Comparison of ENCODE assay signal across 23 cellular contexts in the genomic region with DNA sequence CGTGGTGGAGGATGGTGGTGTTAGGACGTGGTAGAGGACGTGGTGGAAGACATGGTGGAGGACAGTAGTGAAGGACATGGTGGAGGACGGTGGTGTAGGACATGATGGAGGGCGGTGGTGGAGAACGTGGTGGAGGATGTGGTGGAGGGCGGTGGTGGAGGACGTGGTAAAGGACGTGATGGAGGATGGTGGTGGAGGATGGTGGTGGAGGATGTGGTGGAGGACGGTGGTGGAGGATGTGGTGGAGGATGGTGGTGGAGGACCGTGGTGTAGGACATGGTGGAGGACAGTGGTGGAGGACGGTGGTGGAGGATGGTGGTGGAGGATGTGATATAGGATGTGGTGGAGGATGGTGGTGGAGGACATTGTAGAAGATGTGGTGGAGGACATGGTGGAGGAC.
DNase-seq lines count a peak whose midpoint lies in the region; ATAC-seq, FAIRE-seq and TF ChIP-seq lines count a peak whose summit lies in the region.
"Had no signal": no experiment of that assay in that cellular context is flagged by ENCODE, and none has a peak within 500 bp of the region (broad histone marks: within the 10 kb centered on the region; RNA-seq: fewer than 3 reads in every experiment).

No MANE protein-coding gene starts in this region.

- H2BK5ac ChIP-seq in neuronal stem cell (ENCODE audit: low read length), result no peak overlapping the region

- H3K27me3 ChIP-seq in bronchial epithelial cell (ENCODE audit: control insufficient read depth, insufficient read depth, low read length), result no peaks in the 10 kb centered on the region
- H3K27me3 ChIP-seq in neuronal stem cell (ENCODE audit: control insufficient read depth in 3 of 3, insufficient read depth in 3 of 3, low read depth in 1 of 3, low read length in 3 of 3), result no peaks in the 10 kb centered on the region
- H3K27me3 ChIP-seq: BLaER1 had no signal

- 100% methylated on average over 4 of the region's 12 CpGs; no CpG with 5 or more reads in 1 of the 2 donors for WGBS in neuronal stem cell (ENCODE audit: extremely low coverage in 2 of 2, insufficient read length in 2 of 2, insufficient replicate concordance in 1 of 2), 2 donors

- H3K9me3 ChIP-seq in neuronal stem cell (replicated peaks in 1 of 2; ENCODE audit: control insufficient read depth in 2 of 2, insufficient read depth in 1 of 2, low read depth in 1 of 2, low read length in 2 of 2), result peaks cover 16 to 21% of the 10 kb centered on the region in 2 donors
- H3K9me3 ChIP-seq: BLaER1, Caco-2, HAP-1 had no signal

- peaks cover 0 to 7% of the 10 kb centered on the region in 2 donors for H3K4me1 ChIP-seq in neuronal stem cell (ENCODE audit: control insufficient read depth in 2 of 2, insufficient read depth in 1 of 2, low read depth in 1 of 2, low read length in 2 of 2)
- H3K4me1 ChIP-seq: BLaER1, Caco-2, HAP-1 had no signal

- H2AK5ac ChIP-seq in neuronal stem cell (ENCODE audit: low read depth, low read length), result no peak overlapping the region

- H3K9ac ChIP-seq in neuronal stem cell (ENCODE audit: low read depth, low read length, poor library complexity), result peak overlapping the region; percentile 47
- H3K9ac ChIP-seq: BLaER1, GM23248 had no signal

- DNase-seq in stimulated activated naive CD8-positive, alpha-beta T cell treated with anti-CD3 and anti-CD28 coated beads, Interleukin-15, amount 100 ng/mL, for 72 hours, result no peak
- no peak for DNase-seq in stimulated activated naive CD8-positive, alpha-beta T cell treated with anti-CD3 and anti-CD28 coated beads, Interleukin-15, Interleukin-2, amounts not matched to agents 100 U/mL and 50 U/mL, for 24 hours
- DNase-seq in bronchial epithelial cell (ENCODE audit: low read depth) (no peak), neuronal stem cell (ENCODE audit: low spot score) (no peak)
- no peak for DNase-seq in stimulated activated CD4-positive, alpha-beta T cell treated with anti-CD3 and anti-CD28 coated beads, Interleukin-1b, Interleukin-23, amount 100 ng/mL, for 48 hours
- DNase-seq: Caco-2; CD8-positive, alpha-beta T cell; DMS153; EL; GDM1; GM23248; HFFc6 had no signal

- no peak overlapping the region for H3K27ac Mint-ChIP-seq in stimulated activated naive CD8-positive, alpha-beta T cell treated with anti-CD3 and anti-CD28 coated beads, Interleukin-15, amount 100 ng/mL, for 72 hours
- H3K27ac Mint-ChIP-seq: B cell; CD4-positive, CD25-positive, alpha-beta regulatory T cell; CD8-positive, alpha-beta T cell; HFFc6 had no signal

- ATAC-seq in stimulated activated naive CD8-positive, alpha-beta T cell treated with anti-CD3 and anti-CD28 coated beads, Interleukin-15, amount 100 ng/mL, for 72 hours, result peak; percentile 13
- ATAC-seq in stimulated activated naive CD8-positive, alpha-beta T cell treated with anti-CD3 and anti-CD28 coated beads, Interleukin-15, Interleukin-2, amounts not matched to agents 100 U/mL and 50 U/mL, for 24 hours, result no peak
- no peak for ATAC-seq in GM19328 (IDR thresholded peaks at IDR 0.05; ENCODE audit: unreplicated experiment)
- ATAC-seq in HG03108 (IDR thresholded peaks at IDR 0.05; ENCODE audit: unreplicated experiment), result no peak
- ATAC-seq: CD8-positive, alpha-beta T cell; GM12878 had no signal

- no peak overlapping the region for H2BK120ac ChIP-seq in neuronal stem cell (ENCODE audit: low read depth, low read length)

- H3K27ac ChIP-seq in neuronal stem cell (replicated peaks; ENCODE audit: low read length), result no peak overlapping the region
- H3K27ac ChIP-seq: 22Rv1, BLaER1, C4-2B, GM23248 had no signal

- H3K36me3 ChIP-seq in bronchial epithelial cell (ENCODE audit: control insufficient read depth, insufficient read depth, low read length), result no peaks in the 10 kb centered on the region
- peaks cover 23 to 85% of the 10 kb centered on the region in 2 donors for H3K36me3 ChIP-seq in neuronal stem cell (replicated peaks in 1 of 2; ENCODE audit: control insufficient read depth in 2 of 2, insufficient read depth in 2 of 2, low read length in 2 of 2)
- H3K36me3 ChIP-seq: BLaER1, HAP-1 had no signal

- no peaks in the 10 kb centered on the region for H3K9me3 Mint-ChIP-seq in stimulated activated naive CD8-positive, alpha-beta T cell treated with anti-CD3 and anti-CD28 coated beads, Interleukin-15, amount 100 ng/mL, for 72 hours
- H3K9me3 Mint-ChIP-seq: CD4-positive, CD25-positive, alpha-beta regulatory T cell; CD8-positive, alpha-beta T cell; HFFc6 had no signal

- H3K4me3 ChIP-seq in bronchial epithelial cell (ENCODE audit: low read depth, low read length), result no peak overlapping the region
- H3K4me3 ChIP-seq in neuronal stem cell (ENCODE audit: low read length in 2 of 2), result peak overlapping the region in 1 of 2 donors; percentile 69
- H3K4me3 ChIP-seq: BLaER1, GM12878, GM23248, HAP-1 had no signal

- H3K23ac ChIP-seq in neuronal stem cell (ENCODE audit: low read depth, low read length, poor library complexity), result peak overlapping the region; percentile 87

- no peak overlapping the region for H2BK12ac ChIP-seq in neuronal stem cell (ENCODE audit: low read length)

- no peak overlapping the region for H3K4me3 Mint-ChIP-seq in stimulated activated naive CD8-positive, alpha-beta T cell treated with anti-CD3 and anti-CD28 coated beads, Interleukin-15, amount 100 ng/mL, for 72 hours
- H3K4me3 Mint-ChIP-seq: B cell; CD4-positive, CD25-positive, alpha-beta regulatory T cell; CD8-positive, alpha-beta T cell; HFFc6 had no signal

- H2BK15ac ChIP-seq in neuronal stem cell (ENCODE audit: low read length), result no peak overlapping the region

- no peak overlapping the region for H3K4me2 ChIP-seq in neuronal stem cell (ENCODE audit: insufficient read depth, low read length, poor library complexity, severe bottlenecking)
- H3K4me2 ChIP-seq: BLaER1 had no signal

- FAIRE-seq in bronchial epithelial cell (lab: Jason Lieb, UNC), result peak; percentile 98
- FAIRE-seq: A204.1, GM12878, GM18507 had no signal

- H4K91ac ChIP-seq in neuronal stem cell (ENCODE audit: low read depth, low read length, poor library complexity), result peak overlapping the region; percentile 64

- no peaks in the 10 kb centered on the region for H3K27me3 Mint-ChIP-seq in stimulated activated naive CD8-positive, alpha-beta T cell treated with anti-CD3 and anti-CD28 coated beads, Interleukin-15, amount 100 ng/mL, for 72 hours
- H3K27me3 Mint-ChIP-seq: CD4-positive, CD25-positive, alpha-beta regulatory T cell had no signal

- peak overlapping the region; percentile 52 for H3K18ac ChIP-seq in neuronal stem cell (ENCODE audit: low read length)

- no peak overlapping the region for H3K4ac ChIP-seq in neuronal stem cell (ENCODE audit: low read length)

- no peak for TF ChIP-seq CTCF in bronchial epithelial cell (IDR thresholded peaks at IDR 0.05; ENCODE audit: insufficient read depth, low read length, severe bottlenecking)

- no peak overlapping the region for H2AFZ ChIP-seq in neuronal stem cell (ENCODE audit: low read length)
- H2AFZ ChIP-seq: GM23248 had no signal

- H3K79me1 ChIP-seq in neuronal stem cell (ENCODE audit: low read depth, low read length), result no peaks in the 10 kb centered on the region

- H4K8ac ChIP-seq in neuronal stem cell (ENCODE audit: low read depth, low read length), result no peak overlapping the region

- peak overlapping the region; percentile 86 for H3K14ac ChIP-seq in neuronal stem cell (ENCODE audit: low read length)

- H3K4me1 Mint-ChIP-seq in stimulated activated naive CD8-positive, alpha-beta T cell treated with anti-CD3 and anti-CD28 coated beads, Interleukin-15, amount 100 ng/mL, for 72 hours, result no peaks in the 10 kb centered on the region
- H3K4me1 Mint-ChIP-seq: B cell; CD4-positive, CD25-positive, alpha-beta regulatory T cell had no signal
